ENCODE assay signal across 23 cellular contexts in the genomic region with DNA sequence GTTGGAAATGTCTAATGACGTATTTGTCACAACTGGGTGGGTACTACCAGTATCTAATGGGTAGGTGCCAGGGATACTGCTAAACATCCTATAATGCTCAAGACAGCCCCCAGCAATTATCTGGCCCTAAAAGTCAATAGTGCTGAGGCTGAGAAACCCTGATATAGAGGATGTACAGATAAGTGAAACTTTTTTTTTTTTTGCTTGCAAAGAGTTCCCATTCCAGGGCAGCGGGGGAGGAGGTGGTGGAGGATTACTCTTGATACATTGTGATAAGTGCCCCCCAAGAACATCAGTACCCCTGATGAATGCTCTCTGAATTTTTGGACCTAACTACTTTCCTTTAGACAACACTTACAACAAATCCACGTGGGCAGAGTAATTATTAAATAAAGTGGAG.
"Had no signal": no experiment of that assay in that cellular context is flagged by ENCODE, and none has a peak within 500 bp of the region (broad histone marks: within the 10 kb centered on the region; RNA-seq: fewer than 3 reads in every experiment).

No MANE protein-coding gene starts in this region.

- H3K9me3 ChIP-seq: lower lobe of right lung, mucosa of descending colon had no signal

- FAIRE-seq: colon, endothelial cell of umbilical vein, frontal cortex, islet of Langerhans, keratinocyte had no signal

- ATAC-seq: esophagus mucosa, foreskin keratinocyte, gastroesophageal sphincter, heart right ventricle, left cardiac atrium, left lung, left ventricle myocardium superior, lower lobe of right lung, mucosa of descending colon had no signal

- H3K36me3 ChIP-seq: gastroesophageal sphincter, heart right ventricle, left lung, lower lobe of right lung had no signal

- H3K4me3 ChIP-seq: coronary artery, dorsolateral prefrontal cortex, gastroesophageal sphincter, heart right ventricle, left lung, lower lobe of right lung, mucosa of descending colon had no signal

- H3K27ac ChIP-seq: coronary artery, dorsolateral prefrontal cortex, foreskin keratinocyte, gastroesophageal sphincter, heart right ventricle, left lung, lower lobe of right lung had no signal

- H3K27me3 ChIP-seq: foreskin keratinocyte, gastroesophageal sphincter, heart right ventricle, left lung had no signal

- DNase-seq: dermis blood vessel endothelial cell; dorsolateral prefrontal cortex; effector CD4-positive, alpha-beta T cell; effector memory CD4-positive, alpha-beta T cell; foreskin keratinocyte; glutamatergic neuron; head of caudate nucleus; heart right ventricle; hippocampal formation; left cardiac atrium; left lung; left ventricle myocardium superior; lower lobe of right lung; mesenchymal stem cell; mucosa of descending colon had no signal

- H3K4me1 ChIP-seq: foreskin keratinocyte, gastroesophageal sphincter, heart right ventricle, left lung, lower lobe of right lung had no signal
